ENCODE assay signal across 13 cellular contexts in the genomic region with DNA sequence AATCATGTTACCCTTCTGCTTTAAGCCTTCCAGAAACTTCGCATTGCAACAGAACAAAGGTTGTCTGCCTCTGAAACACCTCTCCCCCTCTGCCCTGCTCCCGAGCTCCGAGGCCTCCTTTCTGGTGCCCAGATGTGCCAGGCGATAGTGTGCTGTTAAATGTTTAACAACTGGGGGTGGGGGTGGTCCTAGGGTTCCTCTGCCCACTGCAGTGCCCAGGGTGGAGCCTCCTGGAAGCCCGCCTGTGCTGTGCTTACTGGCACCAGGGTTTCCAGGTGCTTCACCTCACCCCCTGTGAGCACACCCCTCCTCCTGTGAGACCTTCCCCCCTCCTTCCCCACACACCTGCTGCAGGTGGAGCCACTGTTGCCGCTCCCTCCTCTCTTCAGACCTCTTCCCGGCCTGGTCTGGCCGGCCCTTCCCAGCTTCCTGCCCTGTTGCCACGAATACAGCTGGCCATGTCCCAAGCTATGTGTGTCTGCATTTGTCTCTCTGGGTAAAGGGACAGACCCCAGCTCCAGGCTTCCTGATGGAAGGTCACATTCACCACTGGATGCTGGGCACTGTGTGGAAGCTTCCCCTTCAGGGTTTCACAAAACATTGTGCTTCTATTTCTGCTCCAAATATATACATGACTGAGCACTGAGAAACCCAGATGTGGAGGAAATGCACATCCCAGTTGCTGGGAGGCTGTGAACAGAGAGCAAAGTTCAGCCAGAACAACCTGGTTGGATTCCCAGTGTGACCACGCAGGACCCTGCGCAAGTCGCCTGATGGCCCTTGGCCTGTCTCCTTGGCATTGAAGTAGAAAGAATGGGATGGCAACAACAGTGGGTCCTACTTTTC. TPM values are rescaled to one million over a fixed set of nuclear protein-coding genes. Genes with fewer than 3 reads are reported as not detected.
DNase-seq lines count a peak whose midpoint lies in the region; ATAC-seq, FAIRE-seq and TF ChIP-seq lines count a peak whose summit lies in the region.
"Had no signal": no experiment of that assay in that cellular context is flagged by ENCODE, and none has a peak within 500 bp of the region (broad histone marks: within the 10 kb centered on the region; RNA-seq: fewer than 3 reads in every experiment).

No MANE protein-coding gene starts in this region.

- SMC1A ChIA-PET in GM12878 (lab: Charles Lee; ENCODE audit: uncharacterized antibody, unreplicated experiment): interaction anchor here (0.9 kb wide), 1 partner anchor 17 kb away, joined by 3 read pairs; no protein-coding TSS in a partner anchor

- H4K20me1 ChIP-seq in GM12878 (ENCODE audit: control insufficient read depth, insufficient read depth): no peaks in the 10 kb centered on the region

- H3K4me2 ChIP-seq in GM12878 (ENCODE audit: control insufficient read depth, insufficient read depth): no peak overlapping the region

- H3K4me3 ChIP-seq in heart right ventricle: no peak overlapping the region
- no peak overlapping the region for H3K4me3 ChIP-seq in GM12878
- peak overlapping the region; percentile 3 to 20 for H3K4me3 ChIP-seq in mucosa of rectum (ENCODE audit: low read length in 2 of 2)

- H3K27ac ChIP-seq in heart right ventricle (peak overlapping the region in 9 of 10 donors; percentile 14 to 91 (median 68)), GM12878 (ENCODE audit: control insufficient read depth, insufficient read depth) (peak overlapping the region; percentile 4; the same call in 1 of the 2 replicates), mucosa of rectum (ENCODE audit: low read depth in 2 of 2, low read length in 2 of 2) (peak overlapping the region; percentile 92 to 94)
- H3K27ac ChIP-seq: brain microvascular endothelial cell, neutrophil had no signal

- ATAC-seq in heart right ventricle: peak in 6 of 8 donors; percentile 6 to 20 (median 14)
- ATAC-seq in GM12878: no peak
- ATAC-seq in GM18861 (IDR thresholded peaks at IDR 0.05; ENCODE audit: unreplicated experiment): no peak
- no peak for ATAC-seq in HG03159 (IDR thresholded peaks at IDR 0.05; ENCODE audit: unreplicated experiment)
- ATAC-seq: activated CD4-positive, CD25-positive, alpha-beta regulatory T cell treated with anti-CD3 and anti-CD28 coated beads, Interleukin-2, amount 50 U/mL, for 24 hours had no signal

- in situ Hi-C loops in GM12878 (cut with MboI): no loop called here

- H3K9me3 ChIP-seq in heart right ventricle: no peaks in the 10 kb centered on the region
- H3K9me3 ChIP-seq in GM12878 (replicated peaks; ENCODE audit: control insufficient read depth, insufficient read depth, low read length): no peaks in the 10 kb centered on the region
- H3K9me3 ChIP-seq in mucosa of rectum (ENCODE audit: control insufficient read depth in 2 of 2, low read length in 2 of 2): no peaks in the 10 kb centered on the region
- H3K9me3 ChIP-seq: neutrophil had no signal

- TF ChIP-seq POLR2A in GM12878 (IDR thresholded peaks at IDR 0.05; ENCODE audit: low read depth, low read length): no peak

- no peaks in the 10 kb centered on the region for H3K79me2 ChIP-seq in GM12878 (ENCODE audit: control insufficient read depth, insufficient read depth, low read length)

- H2AFZ ChIP-seq in GM12878 (ENCODE audit: control insufficient read depth, low read depth, low read length): no peak overlapping the region

- RAD21 ChIA-PET in GM12878 (lab: Charles Lee; ENCODE audit: unreplicated experiment): interaction anchor here (1.8 kb wide), 1 partner anchor 35 kb away, joined by 5 read pairs; no protein-coding TSS in a partner anchor

- H3K4me1 ChIP-seq in heart right ventricle (peaks cover 44 to 99% (median 80%) of the 10 kb centered on the region in 9 donors), GM12878 (ENCODE audit: control insufficient read depth, insufficient read depth, low read length) (peaks cover 13% of the 10 kb centered on the region; the same call in 1 of the 2 replicates), mucosa of rectum (ENCODE audit: control insufficient read depth in 2 of 2, insufficient read depth in 2 of 2, low read length in 2 of 2) (peaks cover 36 to 39% of the 10 kb centered on the region in 2 donors)

- POLR2A ChIA-PET in GM12878 (lab: Charles Lee): no interaction called here

- intact Hi-C loops in heart right ventricle (cut with DNase I): loop anchor here in 3 of 10 donors (5.0 kb wide), 2 partner anchors 37 to 38 kb away; a partner anchor contains a TSS
- intact Hi-C loops in cardiac septum (cut with DNase I): loop anchor here (5.0 kb wide), 1 partner anchor 37 kb away; a partner anchor contains a TSS
- intact Hi-C loops in GM12878 (cut with micrococcal nuclease; ENCODE audit: unreplicated experiment): no loop called here

- H3K27me3 ChIP-seq in heart right ventricle: no peaks in the 10 kb centered on the region
- H3K27me3 ChIP-seq in GM12878 (replicated peaks in 1 of 2; ENCODE audit: control insufficient read depth in 2 of 2, insufficient read depth in 2 of 2, low read length in 1 of 2): no peaks in the 10 kb centered on the region
- no peaks in the 10 kb centered on the region for H3K27me3 ChIP-seq in mucosa of rectum (ENCODE audit: control insufficient read depth in 2 of 2, insufficient read depth in 2 of 2, low read length in 2 of 2)
- H3K27me3 ChIP-seq: brain microvascular endothelial cell, neutrophil had no signal

- H3K9ac ChIP-seq in GM12878 (ENCODE audit: control insufficient read depth, insufficient read depth, low read length): no peak overlapping the region
- peak overlapping the region; percentile 68 to 71 for H3K9ac ChIP-seq in mucosa of rectum (ENCODE audit: low read depth in 1 of 2, low read length in 2 of 2)

- 58 to 62% methylated on average over 12 of the region's 12 CpGs for WGBS in heart right ventricle, 2 donors
- WGBS in GM12878 (ENCODE audit: insufficient coverage, insufficient replicate concordance, low lambda C conversion rate, missing lambda C conversion rate): 92% methylated on average over 11 of the region's 12 CpGs

- FAIRE-seq in GM12878 (lab: Jason Lieb, UNC): no peak

- no peak for TF ChIP-seq EP300 in GM12878 (IDR thresholded peaks at IDR 0.05; ENCODE audit: borderline replicate concordance in 1 of 2, control insufficient read depth in 1 of 2, low read depth in 2 of 2, low read length in 2 of 2)

- H3K36me3 ChIP-seq in heart right ventricle (peaks cover 0 to 65% (median 6%) of the 10 kb centered on the region in 9 donors), GM12878 (ENCODE audit: control insufficient read depth in 2 of 2, insufficient read depth in 2 of 2, low read length in 1 of 2) (peaks cover 12 to 19% of the 10 kb centered on the region in 2 experiments; a peak in 3 of 4 replicates), mucosa of rectum (ENCODE audit: control insufficient read depth in 2 of 2, insufficient read depth in 2 of 2, low read length in 2 of 2) (peaks cover 6 to 13% of the 10 kb centered on the region in 2 donors)
- H3K36me3 ChIP-seq: brain microvascular endothelial cell had no signal

- CTCF ChIA-PET in GM12878 (lab: Yijun Ruan, JAX): interaction anchor here (0.6 to 1.8 kb wide), 2 partner anchors 10 to 183 kb away, joined by 4 read pairs; no protein-coding TSS in a partner anchor

- TF ChIP-seq CTCF in heart right ventricle (IDR thresholded peaks at IDR 0.05) (no peak), GM12878 (IDR thresholded peaks at IDR 0.05 in 2 of 3, conservative IDR thresholded peaks at IDR 0.05 in 1 of 3; ENCODE audit: control insufficient read depth in 2 of 3, extremely low read depth in 1 of 3, insufficient read depth in 1 of 3, low read depth in 3 of 3, low read length in 3 of 3) (no peak)

- DNase-seq in heart right ventricle: no peak
- no peak for DNase-seq in cardiac septum (ENCODE audit: low spot score)
- no peak for DNase-seq in GM12878 (ENCODE audit: low read depth, low spot score)
- DNase-seq in NCI-H1048 (lab: John Stamatoyannopoulos, UW): no peak
- DNase-seq in midbrain (lab: John Stamatoyannopoulos, UW): no peak
- DNase-seq: brain microvascular endothelial cell; SHP77; stimulated activated naive CD4-positive, alpha-beta T cell treated with Interleukin-2 at 50 U/mL for 16 hours had no signal

- no TSS peak for BruUV-seq in GM12878 (replicated peaks; lab: Mats Ljungman, UMichigan)

- no peak for TF ChIP-seq RAD21 in GM12878 (IDR thresholded peaks at IDR 0.05; ENCODE audit: insufficient read depth, low read depth, low read length)

TF ChIP-seq in GM12878, 131 proteins besides CTCF, POLR2A, EP300 and RAD21 (continues in another document):
- no peak for TF ChIP-seq CBFB (IDR thresholded peaks at IDR 0.05; ENCODE audit: low read depth)
- no peak for TF ChIP-seq NR2C1 (IDR thresholded peaks at IDR 0.05)
- no peak for TF ChIP-seq MTA2 (IDR thresholded peaks at IDR 0.05; ENCODE audit: low read depth)

RNA-seq across cellular contexts. Expression of a gene that starts 37.2 kb away (rescaled TPM):
- total RNA-seq in heart right ventricle: 100 to 1,000 TPM in 1 of 10 donors, 10 to 100 TPM in 9; 52.0 to 103 (median 69.7) TPM
- polyA plus RNA-seq in heart right ventricle: 10 to 100 TPM; 35.7 to 61.5 TPM
- 45.7 TPM for total RNA-seq in cardiac septum
- total RNA-seq in GM12878 (2013; cell fraction: nucleolus; rRNA removed): 159 and 160 TPM in 2 replicates
- 70.6 and 76.8 TPM in 2 replicates for total RNA-seq in GM12878 (2014; rRNA removed)
- 40.5 and 44.9 TPM in 2 replicates for total RNA-seq in GM12878 (2014; rRNA removed; fragmentation: Illumina TruSeq; extraction: Trizol)
- total RNA-seq in GM12878 (2021): 103 and 112 TPM in 2 replicates
- polyA plus RNA-seq in GM12878 (2011; ENCODE audit: low read depth): 27.7 TPM
- polyA plus RNA-seq in GM12878 (2011; rRNA removed): 35.1 and 70.0 TPM in 2 replicates
- polyA plus RNA-seq in GM12878 (2011; cell fraction: cytosol; rRNA removed): 57.3 and 68.0 TPM in 2 replicates
- polyA plus RNA-seq in GM12878 (2011; cell fraction: nucleus; rRNA removed): 69.0 and 72.8 TPM in 2 replicates
- polyA plus RNA-seq in GM12878 (2012): 39.3 and 54.1 TPM in 2 replicates
- 41.3 and 72.2 TPM in 2 replicates for polyA plus RNA-seq in GM12878 (2014; fragmentation: Illumina TruSeq; extraction: Trizol)
- polyA plus RNA-seq in GM12878 (2014; fragmentation: Nextera tagmentation; extraction: Ambion mirVana): 10 to 100 TPM; 49.1 to 73.6 TPM
- 65.1 and 74.2 TPM in 2 replicates for polyA plus RNA-seq in GM12878 (2014; rRNA removed)
- 100 to 1,000 TPM; 170 to 177 TPM for polyA plus RNA-seq in GM12878 (2016; fragmentation: Nextera tagmentation; extraction: Ambion mirVana)
- 66.8 and 76.8 TPM in 2 replicates for polyA minus RNA-seq in GM12878 (2011; rRNA and poly(A)+ RNA removed)
- 23.4 and 24.0 TPM in 2 replicates for polyA minus RNA-seq in GM12878 (2011; cell fraction: cytosol; rRNA and poly(A)+ RNA removed)
- 47.8 and 90.9 TPM in 2 replicates for polyA minus RNA-seq in GM12878 (2011; cell fraction: nucleus; rRNA and poly(A)+ RNA removed)

Comparison
In these comparisons a context has a peak if more than half of its experiments do, and no peak if none do; other contexts are left out.
1. ATAC-seq: peak in heart right ventricle (6 of 8); none in GM12878 (single experiment), GM18861 (single experiment) and HG03159 (single experiment).
2. H3K27ac ChIP-seq: peak in every context shown above with its lines; median percentile 93 in mucosa of rectum; 68 in heart right ventricle; 4 in GM12878.
3. H3K4me3 ChIP-seq: peak in mucosa of rectum (2 of 2); none in heart right ventricle (0 of 10) and GM12878 (single experiment).